27 cellular contexts compared by ENCODE assay signal in the genomic region with DNA sequence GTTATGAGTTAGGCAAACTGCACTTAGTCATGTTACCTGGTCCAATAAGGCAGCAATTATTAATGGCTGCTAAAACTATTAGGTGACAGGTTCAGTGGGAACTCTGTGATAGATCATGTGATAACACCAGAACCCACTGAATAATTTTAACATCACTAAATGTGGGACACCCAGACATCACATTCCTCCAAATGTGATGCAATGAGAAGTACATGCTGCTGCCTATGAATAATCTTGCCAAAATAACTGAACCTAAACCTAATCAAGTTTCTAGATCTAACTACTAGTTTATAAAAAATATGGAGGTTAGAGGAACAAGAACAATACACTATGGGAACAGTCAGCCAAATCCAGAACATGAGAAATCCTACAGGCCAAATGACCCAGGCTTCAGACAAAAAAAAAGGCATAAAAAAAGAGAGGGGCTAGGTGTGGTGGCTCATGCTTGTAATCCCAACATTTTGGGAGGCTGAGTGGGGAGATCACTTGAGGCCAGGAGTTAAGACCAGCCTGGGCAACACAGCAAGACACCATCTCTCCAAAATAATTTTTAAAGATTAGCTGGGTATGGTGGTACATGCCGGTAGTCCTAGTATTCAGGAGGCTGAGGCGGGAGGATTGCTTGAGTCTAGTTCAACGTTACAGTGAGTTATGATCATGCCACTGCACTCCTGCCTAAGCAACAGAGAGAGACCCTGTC. TPM values are rescaled to one million over a fixed set of nuclear protein-coding genes. Genes with fewer than 3 reads are reported as not detected.
DNase-seq lines count a peak whose midpoint lies in the region; TF ChIP-seq lines count a peak whose summit lies in the region.
"Had no signal": no experiment of that assay in that cellular context is flagged by ENCODE, and none has a peak within 500 bp of the region (broad histone marks: within the 10 kb centered on the region; RNA-seq: fewer than 3 reads in every experiment).

No MANE protein-coding gene starts in this region.

- H3K27me3 Mint-ChIP-seq in neural crest cell (ENCODE audit: low read depth) = no peaks in the 10 kb centered on the region
- peaks cover 0 to 2% (median 1%) of the 10 kb centered on the region in 3 donors for H3K27me3 Mint-ChIP-seq in CD14-positive monocyte (ENCODE audit: low read depth in 3 of 3)

- H3K27ac Mint-ChIP-seq in neural crest cell (ENCODE audit: unreplicated experiment) (no peak overlapping the region), CD14-positive monocyte (peak overlapping the region in 1 of 7 donors; percentile 72)
- H3K27ac Mint-ChIP-seq: CD8-positive, alpha-beta T cell; GM23338; H9 had no signal

- H3K4me3 ChIP-seq in adipocyte (ENCODE audit: low read length) = no peak overlapping the region
- no peak overlapping the region for H3K4me3 ChIP-seq in thyroid gland (replicated peaks in 1 of 3)
- H3K4me3 ChIP-seq: A549, GM23338, SK-N-MC had no signal

- H3K4me1 ChIP-seq in adipocyte (ENCODE audit: control insufficient read depth, insufficient read depth, low read length) (peaks cover 6% of the 10 kb centered on the region), thyroid gland (no peaks in the 10 kb centered on the region)
- H3K4me1 ChIP-seq: A549 had no signal

- 65 to 94% methylated on average over 3 of the region's 3 CpGs for WGBS in thyroid gland, 2 donors

- no peak overlapping the region for H3K9ac ChIP-seq in adipocyte (ENCODE audit: low read length)

- H3K9me3 Mint-ChIP-seq in neural crest cell = no peaks in the 10 kb centered on the region
- H3K9me3 Mint-ChIP-seq in CD14-positive monocyte = no peaks in the 10 kb centered on the region
- H3K9me3 Mint-ChIP-seq: CD8-positive, alpha-beta T cell; GM23338; H9 had no signal

- DNase-seq in EL (peak; percentile 23), adipocyte (ENCODE audit: low read depth) (peak; percentile 61), fibroblast of peridontal ligament (ENCODE audit: extremely low read depth) (peak; percentile 32), neural crest cell (ENCODE audit: low read depth, low spot score) (no peak), CD14-positive monocyte (ENCODE audit: low spot score) (no peak), NCI-H2029 treated with DMSO at 0.1 percent for 48 hours (lab: John Stamatoyannopoulos, UW) (no peak), thyroid gland (no peak), NK-92 (lab: John Stamatoyannopoulos, UW; ENCODE audit: unreplicated experiment) (no peak)
- DNase-seq: C1 segment of cervical spinal cord; CD8-positive, alpha-beta T cell; DMS 273 treated with DMSO at 0.1 percent for 48 hours; DMS79; H9; Karpas-422; NCI-H1092; NCI-H1417 treated with DMSO at 0.1 percent for 48 hours; NCI-H1694 treated with DMSO at 0.1 percent for 48 hours; NCI-H2081 treated with DMSO at 0.1 percent for 48 hours; NCI-H2171; NCI-H226; NCI-H510A; NCI-H69; SIG-M5 had no signal

- TF ChIP-seq CTCF in neural crest cell (conservative IDR thresholded peaks at IDR 0.05) (no peak), CD14-positive monocyte (IDR thresholded peaks at IDR 0.05) (no peak), thyroid gland (IDR thresholded peaks at IDR 0.05) (no peak)

- H3K9me3 ChIP-seq in adipocyte (ENCODE audit: control insufficient read depth, low read length) (no peaks in the 10 kb centered on the region), thyroid gland (no peaks in the 10 kb centered on the region)
- H3K9me3 ChIP-seq: A549 had no signal

- H3K36me3 ChIP-seq in adipocyte (ENCODE audit: control insufficient read depth, insufficient read depth, low read length, severe bottlenecking) (no peaks in the 10 kb centered on the region), thyroid gland (no peaks in the 10 kb centered on the region)

- TF ChIP-seq POLR2A in thyroid gland (IDR thresholded peaks at IDR 0.05) = no peak

- H3K36me3 Mint-ChIP-seq in neural crest cell (ENCODE audit: low read depth) = no peaks in the 10 kb centered on the region
- H3K36me3 Mint-ChIP-seq in CD14-positive monocyte = peaks cover 5 to 8% of the 10 kb centered on the region in 2 donors

- H3K4me3 Mint-ChIP-seq in neural crest cell = peak overlapping the region; percentile 48
- no peak overlapping the region for H3K4me3 Mint-ChIP-seq in CD14-positive monocyte
- H3K4me3 Mint-ChIP-seq: CD8-positive, alpha-beta T cell; GM23338; H9 had no signal

- no peak overlapping the region for H3K27ac ChIP-seq in thyroid gland
- H3K27ac ChIP-seq: A549, HL-60, SK-N-MC had no signal

- intact Hi-C loops in CD14-positive monocyte (cut with micrococcal nuclease) (loop anchor here in 1 of 2 donors (10.0 kb wide), 1 partner anchor 156 kb away; no protein-coding TSS in a partner anchor), thyroid gland (cut with DNase I) (no loop called here)

- H3K4me1 Mint-ChIP-seq in neural crest cell = no peaks in the 10 kb centered on the region
- peaks cover 9% of the 10 kb centered on the region for H3K4me1 Mint-ChIP-seq in CD14-positive monocyte
- H3K4me1 Mint-ChIP-seq: GM23338, H9 had no signal

- H3K27me3 ChIP-seq in adipocyte (replicated peaks; ENCODE audit: control insufficient read depth, insufficient read depth, low read length) = no peaks in the 10 kb centered on the region
- no peaks in the 10 kb centered on the region for H3K27me3 ChIP-seq in thyroid gland

RNA-seq across cellular contexts. Expression of a gene that starts 7.0 kb away (rescaled TPM):
- total RNA-seq in neural crest cell = 213 and 217 TPM in 2 replicates
- 100 to 1,000 TPM; 342 to 560 TPM for polyA plus RNA-seq in CD14-positive monocyte
- 10 to 100 TPM; 65.2 to 88.6 (median 74.7) TPM for total RNA-seq in thyroid gland

Comparison
In these comparisons a context has a peak if more than half of its experiments do, and no peak if none do; other contexts are left out.
1. DNase-seq: peak in EL (single experiment), adipocyte (single experiment) and fibroblast of peridontal ligament (single experiment); none in neural crest cell (single experiment), CD14-positive monocyte (single experiment), NCI-H2029 treated with DMSO at 0.1 percent for 48 hours (single experiment), thyroid gland (0 of 2) and NK-92 (single experiment).